ENCODE assay signal across 19 cellular contexts in the genomic region with DNA sequence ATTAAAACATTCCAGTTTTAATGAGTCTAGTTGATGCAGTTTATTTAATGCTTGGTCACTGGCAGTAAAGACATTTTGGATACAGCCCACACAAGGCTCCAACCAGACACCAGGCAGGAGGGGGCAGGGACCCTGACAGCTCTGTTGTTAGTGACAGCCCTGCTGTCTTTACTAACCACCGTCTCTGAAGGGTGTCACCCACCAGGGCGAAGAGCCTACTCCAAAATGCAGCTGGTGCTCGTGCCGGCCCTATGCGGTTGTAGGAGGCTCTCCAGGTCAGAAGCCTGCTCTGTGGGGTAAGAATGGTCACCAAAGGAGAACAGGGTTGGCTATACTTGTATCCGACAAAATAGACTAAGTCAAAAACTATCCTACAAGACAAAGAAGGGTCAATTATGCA.
A peak's percentile ranks its signal among the peaks of the same experiment; 100 is the strongest.
DNase-seq lines count a peak whose midpoint lies in the region; ATAC-seq and TF ChIP-seq lines count a peak whose summit lies in the region.
"Had no signal": no experiment of that assay in that cellular context is flagged by ENCODE, and none has a peak within 500 bp of the region (broad histone marks: within the 10 kb centered on the region; RNA-seq: fewer than 3 reads in every experiment).

No MANE protein-coding gene starts in this region.

- H3K9me3 ChIP-seq in neuronal stem cell (replicated peaks in 1 of 2; ENCODE audit: control insufficient read depth in 2 of 2, insufficient read depth in 1 of 2, low read depth in 1 of 2, low read length in 2 of 2) (no peaks in the 10 kb centered on the region), vagina (no peaks in the 10 kb centered on the region), mammary epithelial cell (replicated peaks; ENCODE audit: insufficient read depth, low read length) (peaks cover 54% of the 10 kb centered on the region)

- H4K8ac ChIP-seq in neuronal stem cell (ENCODE audit: low read depth, low read length), result no peak overlapping the region

- intact Hi-C loops in vagina (cut with DNase I), result no loop called here
- intact Hi-C loops in mammary epithelial cell (cut with micrococcal nuclease), result no loop called here

- BruUV-seq in mammary epithelial cell (replicated peaks; lab: Mats Ljungman, UMichigan), result no TSS peak

- H3K4me1 Mint-ChIP-seq in activated CD8-positive, alpha-beta memory T cell treated with anti-CD3 and anti-CD28 coated beads, Interleukin-2, amount 10 ng/mL, durations not matched to agents 7 days and 5 days, result peaks cover 3% of the 10 kb centered on the region
- no peaks in the 10 kb centered on the region for H3K4me1 Mint-ChIP-seq in stimulated activated naive CD8-positive, alpha-beta T cell treated with anti-CD3 and anti-CD28 coated beads, Interleukin-15, amount 100 ng/mL, for 72 hours

- H3K4me3 Mint-ChIP-seq in activated CD8-positive, alpha-beta memory T cell treated with anti-CD3 and anti-CD28 coated beads, Interleukin-2, amount 10 ng/mL, durations not matched to agents 7 days and 5 days, result no peak overlapping the region
- H3K4me3 Mint-ChIP-seq in stimulated activated naive CD8-positive, alpha-beta T cell treated with anti-CD3 and anti-CD28 coated beads, Interleukin-15, amount 100 ng/mL, for 72 hours, result no peak overlapping the region

- no peak for TF ChIP-seq POLR2A in vagina (IDR thresholded peaks at IDR 0.05)

- no peak overlapping the region for H3K9ac ChIP-seq in neuronal stem cell (ENCODE audit: low read depth, low read length, poor library complexity)
- H3K9ac ChIP-seq in mammary epithelial cell (ENCODE audit: insufficient read depth, low read length), result no peak overlapping the region

- H3K23ac ChIP-seq in neuronal stem cell (ENCODE audit: low read depth, low read length, poor library complexity), result no peak overlapping the region

- no peak overlapping the region for H2BK12ac ChIP-seq in neuronal stem cell (ENCODE audit: low read length)

- no peak for ATAC-seq in activated CD8-positive, alpha-beta memory T cell treated with anti-CD3 and anti-CD28 coated beads, Interleukin-2, amount 10 ng/mL, durations not matched to agents 7 days and 5 days
- ATAC-seq in stimulated activated naive CD8-positive, alpha-beta T cell treated with anti-CD3 and anti-CD28 coated beads, Interleukin-15, amount 100 ng/mL, for 72 hours, result no peak
- ATAC-seq in stimulated activated naive CD8-positive, alpha-beta T cell treated with anti-CD3 and anti-CD28 coated beads, Interleukin-15, Interleukin-2, amounts not matched to agents 100 U/mL and 50 U/mL, for 24 hours, result no peak
- ATAC-seq: HCT116 had no signal

- H3K27me3 ChIP-seq in neuronal stem cell (ENCODE audit: control insufficient read depth in 3 of 3, insufficient read depth in 3 of 3, low read depth in 1 of 3, low read length in 3 of 3) (no peaks in the 10 kb centered on the region), vagina (no peaks in the 10 kb centered on the region), mammary epithelial cell (ENCODE audit: insufficient read depth, low read length) (no peaks in the 10 kb centered on the region)

- in situ Hi-C loops in mammary epithelial cell (cut with MboI; ENCODE audit: low sequenced_read_pairs in 2 of 2), result loop anchor here in 1 of 2 donors (25.0 kb wide), 1 partner anchor 94 kb away; no protein-coding TSS in a partner anchor

- H3K27ac ChIP-seq in neuronal stem cell (replicated peaks; ENCODE audit: low read length) (no peak overlapping the region), vagina (no peak overlapping the region), mammary epithelial cell (ENCODE audit: insufficient read depth, low read depth, low read length) (no peak overlapping the region)

- WGBS in neuronal stem cell (ENCODE audit: extremely low coverage in 2 of 2, insufficient read length in 2 of 2, insufficient replicate concordance in 1 of 2), 2 donors, result no CpG with 5 or more reads among the region's 6 CpGs
- WGBS in mammary epithelial cell (ENCODE audit: low coverage, missing lambda C conversion rate), result 40% methylated on average over 2 of the region's 6 CpGs

- H3K4me3 ChIP-seq in neuronal stem cell (ENCODE audit: low read length in 2 of 2) (no peak overlapping the region), vagina (no peak overlapping the region), mammary epithelial cell (replicated peaks in 1 of 3; ENCODE audit: insufficient read depth in 1 of 3, low read depth in 2 of 3, low read length in 3 of 3) (no peak overlapping the region)

- no peaks in the 10 kb centered on the region for H3K79me2 ChIP-seq in mammary epithelial cell (ENCODE audit: insufficient read depth, low read length)

- H3K79me1 ChIP-seq in neuronal stem cell (ENCODE audit: low read depth, low read length), result no peaks in the 10 kb centered on the region

- H3K4me2 ChIP-seq in neuronal stem cell (ENCODE audit: insufficient read depth, low read length, poor library complexity, severe bottlenecking), result no peak overlapping the region
- H3K4me2 ChIP-seq in mammary epithelial cell (ENCODE audit: insufficient read depth, low read depth, low read length), result no peak overlapping the region

- no peak overlapping the region for H2AK5ac ChIP-seq in neuronal stem cell (ENCODE audit: low read depth, low read length)

- H3K4me1 ChIP-seq in neuronal stem cell (ENCODE audit: control insufficient read depth in 2 of 2, insufficient read depth in 1 of 2, low read depth in 1 of 2, low read length in 2 of 2), result peaks cover 0 to 2% of the 10 kb centered on the region in 2 donors
- no peaks in the 10 kb centered on the region for H3K4me1 ChIP-seq in vagina
- no peaks in the 10 kb centered on the region for H3K4me1 ChIP-seq in mammary epithelial cell (ENCODE audit: insufficient read depth, low read length)

- no peak overlapping the region for H3K14ac ChIP-seq in neuronal stem cell (ENCODE audit: low read length)

- H2BK15ac ChIP-seq in neuronal stem cell (ENCODE audit: low read length), result no peak overlapping the region

- H2AFZ ChIP-seq in neuronal stem cell (ENCODE audit: low read length), result no peak overlapping the region
- H2AFZ ChIP-seq in mammary epithelial cell (ENCODE audit: low read depth, low read length), result no peak overlapping the region

- dilution Hi-C loops in mammary epithelial cell (cut with HindIII; ENCODE audit: low sequenced_read_pairs), result no loop called here

- TF ChIP-seq CTCF in vagina (IDR thresholded peaks at IDR 0.05), result no peak
- TF ChIP-seq CTCF in mammary epithelial cell (conservative IDR thresholded peaks at IDR 0.05 in 1 of 2, IDR thresholded peaks at IDR 0.05 in 1 of 2; ENCODE audit: extremely low read depth in 1 of 2, insufficient read depth in 1 of 2, low read depth in 1 of 2, low read length in 2 of 2), result no peak

- DNase-seq in activated CD8-positive, alpha-beta memory T cell treated with anti-CD3 and anti-CD28 coated beads for 24 hours, result peak; percentile 32
- DNase-seq in activated CD8-positive, alpha-beta memory T cell treated with anti-CD3 and anti-CD28 coated beads, Interleukin-2, amount 10 ng/mL, durations not matched to agents 7 days and 5 days, result no peak
- no peak for DNase-seq in stimulated activated naive CD8-positive, alpha-beta T cell treated with anti-CD3 and anti-CD28 coated beads, Interleukin-15, amount 100 ng/mL, for 72 hours
- DNase-seq in stimulated activated naive CD8-positive, alpha-beta T cell treated with anti-CD3 and anti-CD28 coated beads, Interleukin-15, Interleukin-2, amounts not matched to agents 100 U/mL and 50 U/mL, for 24 hours, result no peak
- DNase-seq in neuronal stem cell (ENCODE audit: low spot score) (no peak), vagina (ENCODE audit: extremely low spot score in 2 of 2) (peak; percentile 60 to 64), mammary epithelial cell (no peak), nucleus accumbens (lab: John Stamatoyannopoulos, UW) (no peak)
- DNase-seq: Calu3, DMS153, DND-41, NCI-H1105, NCI-H1436 treated with DMSO at 0.1 percent for 48 hours, NCI-H187 treated with DMSO at 0.1 percent for 48 hours, NCI-H2107, NCI-H524 treated with DMSO at 0.1 percent for 48 hours, NCI-H774, SIG-M5 had no signal

- H3K36me3 ChIP-seq in neuronal stem cell (replicated peaks in 1 of 2; ENCODE audit: control insufficient read depth in 2 of 2, insufficient read depth in 2 of 2, low read length in 2 of 2) (no peaks in the 10 kb centered on the region), vagina (no peaks in the 10 kb centered on the region), mammary epithelial cell (ENCODE audit: insufficient read depth, low read length) (no peaks in the 10 kb centered on the region)

- no peak overlapping the region for H2BK120ac ChIP-seq in neuronal stem cell (ENCODE audit: low read depth, low read length)

- H3K27ac Mint-ChIP-seq in activated CD8-positive, alpha-beta memory T cell treated with anti-CD3 and anti-CD28 coated beads, Interleukin-2, amount 10 ng/mL, durations not matched to agents 7 days and 5 days, result no peak overlapping the region
- peak overlapping the region; percentile 63 to 83 for H3K27ac Mint-ChIP-seq in stimulated activated naive CD8-positive, alpha-beta T cell treated with anti-CD3 and anti-CD28 coated beads, Interleukin-15, amount 100 ng/mL, for 72 hours

- no peaks in the 10 kb centered on the region for H3K27me3 Mint-ChIP-seq in activated CD8-positive, alpha-beta memory T cell treated with anti-CD3 and anti-CD28 coated beads, Interleukin-2, amount 10 ng/mL, durations not matched to agents 7 days and 5 days
- H3K27me3 Mint-ChIP-seq in stimulated activated naive CD8-positive, alpha-beta T cell treated with anti-CD3 and anti-CD28 coated beads, Interleukin-15, amount 100 ng/mL, for 72 hours, result no peaks in the 10 kb centered on the region

- CTCF ChIA-PET in activated CD8-positive, alpha-beta memory T cell treated with anti-CD3 and anti-CD28 coated beads, Interleukin-2, amount 10 ng/mL, durations not matched to agents 7 days and 5 days (lab: Charles Lee), result no interaction called here
- CTCF ChIA-PET in mammary epithelial cell (lab: Charles Lee; ENCODE audit: low non-redundant PET), result no interaction called here

- H3K36me3 Mint-ChIP-seq in activated CD8-positive, alpha-beta memory T cell treated with anti-CD3 and anti-CD28 coated beads, Interleukin-2, amount 10 ng/mL, durations not matched to agents 7 days and 5 days, result peaks cover 10% of the 10 kb centered on the region

- H3K9me3 Mint-ChIP-seq in activated CD8-positive, alpha-beta memory T cell treated with anti-CD3 and anti-CD28 coated beads, Interleukin-2, amount 10 ng/mL, durations not matched to agents 7 days and 5 days (ENCODE audit: low read depth), result no peaks in the 10 kb centered on the region
- H3K9me3 Mint-ChIP-seq in stimulated activated naive CD8-positive, alpha-beta T cell treated with anti-CD3 and anti-CD28 coated beads, Interleukin-15, amount 100 ng/mL, for 72 hours, result no peaks in the 10 kb centered on the region

- H2BK5ac ChIP-seq in neuronal stem cell (ENCODE audit: low read length), result no peak overlapping the region

- no peaks in the 10 kb centered on the region for H4K20me1 ChIP-seq in mammary epithelial cell (ENCODE audit: insufficient read depth, low read length)

- H4K91ac ChIP-seq in neuronal stem cell (ENCODE audit: low read depth, low read length, poor library complexity), result no peak overlapping the region

- no peak overlapping the region for H3K4ac ChIP-seq in neuronal stem cell (ENCODE audit: low read length)

- peak overlapping the region; percentile 38 for H3K18ac ChIP-seq in neuronal stem cell (ENCODE audit: low read length)

Comparison
In these comparisons a context has a peak if more than half of its experiments do, and no peak if none do; other contexts are left out.
1. DNase-seq: peak in activated CD8-positive, alpha-beta memory T cell treated with anti-CD3 and anti-CD28 coated beads for 24 hours (single experiment) and vagina (2 of 2); none in activated CD8-positive, alpha-beta memory T cell treated with anti-CD3 and anti-CD28 coated beads, Interleukin-2, amount 10 ng/mL, durations not matched to agents 7 days and 5 days (single experiment), stimulated activated naive CD8-positive, alpha-beta T cell treated with anti-CD3 and anti-CD28 coated beads, Interleukin-15, amount 100 ng/mL, for 72 hours (0 of 2), stimulated activated naive CD8-positive, alpha-beta T cell treated with anti-CD3 and anti-CD28 coated beads, Interleukin-15, Interleukin-2, amounts not matched to agents 100 U/mL and 50 U/mL, for 24 hours (single experiment), neuronal stem cell (single experiment), mammary epithelial cell (single experiment) and nucleus accumbens (0 of 56).